In genomic region chr6:30200551-30201281, GRCh38 we compare ENCODE assay signal across 10 cellular contexts.
A peak's percentile ranks its signal among the peaks of the same experiment; 100 is the strongest.
DNase-seq lines count a peak whose midpoint lies in the region; ATAC-seq and TF ChIP-seq lines count a peak whose summit lies in the region.
"Had no signal": no experiment of that assay in that cellular context is flagged by ENCODE, and none has a peak within 500 bp of the region (broad histone marks: within the 10 kb centered on the region; RNA-seq: fewer than 3 reads in every experiment).

No MANE protein-coding gene starts in this region.

- peaks cover 35% of the 10 kb centered on the region for H3K4me1 Mint-ChIP-seq in T-helper 1 cell treated with Interleukin-12 subunit alpha and Interleukin-12 subunit beta and Interleukin-4 antibody, amounts not matched to agents 30 μg/mL and 1 μg/mL, for 36 hours (ENCODE audit: low read depth)

- ATAC-seq in HG02885 (IDR thresholded peaks at IDR 0.05; ENCODE audit: poor library complexity, unreplicated experiment) (peak; percentile 68), GM21737 (IDR thresholded peaks at IDR 0.05; ENCODE audit: unreplicated experiment) (no peak), GM21528 (IDR thresholded peaks at IDR 0.05; ENCODE audit: low FRiP score, unreplicated experiment) (no peak)

- H3K9me3 Mint-ChIP-seq in T-helper 1 cell treated with Interleukin-12 subunit alpha and Interleukin-12 subunit beta and Interleukin-4 antibody, amounts not matched to agents 30 μg/mL and 1 μg/mL, for 36 hours, result no peaks in the 10 kb centered on the region

- peaks cover 33 to 36% of the 10 kb centered on the region in 2 experiments for H3K4me1 ChIP-seq in neutrophil (ENCODE audit: control insufficient read depth in 1 of 2, insufficient read depth in 1 of 2, low read depth in 1 of 2, low read length in 1 of 2)

- peak overlapping the region; percentile 78 for H3K27ac ChIP-seq in neutrophil
- H3K27ac ChIP-seq: 22Rv1 had no signal

- H3K36me3 ChIP-seq in neutrophil, result peaks cover 36% of the 10 kb centered on the region

- peak overlapping the region in 1 of 2 experiments; percentile 17 for H3K4me3 ChIP-seq in neutrophil (ENCODE audit: low read depth in 1 of 2, low read length in 1 of 2)

- H3K27me3 ChIP-seq in neutrophil, result no peaks in the 10 kb centered on the region

- DNase-seq in T-helper 1 cell (no peak), SIG-M5 treated with dmso at 0.1 percent for 504 hours (lab: John Stamatoyannopoulos, UW; ENCODE audit: unreplicated experiment) (peak; percentile 88), middle frontal gyrus (ENCODE audit: extremely low spot score, low spot score) (no peak)
- DNase-seq: NCI-H2171 treated with DMSO at 0.1 percent for 48 hours had no signal

- no peaks in the 10 kb centered on the region for H3K27me3 Mint-ChIP-seq in T-helper 1 cell treated with Interleukin-12 subunit alpha and Interleukin-12 subunit beta and Interleukin-4 antibody, amounts not matched to agents 30 μg/mL and 1 μg/mL, for 36 hours (ENCODE audit: low read depth)

- no peaks in the 10 kb centered on the region for H3K9me3 ChIP-seq in neutrophil

- peaks cover 28% of the 10 kb centered on the region for H3K36me3 Mint-ChIP-seq in T-helper 1 cell treated with Interleukin-12 subunit alpha and Interleukin-12 subunit beta and Interleukin-4 antibody, amounts not matched to agents 30 μg/mL and 1 μg/mL, for 36 hours (ENCODE audit: low read depth)

- no peak for TF ChIP-seq CTCF in neutrophil (IDR thresholded peaks at IDR 0.05)

- H3K27ac Mint-ChIP-seq in T-helper 1 cell treated with Interleukin-12 subunit alpha and Interleukin-12 subunit beta and Interleukin-4 antibody, amounts not matched to agents 30 μg/mL and 1 μg/mL, for 36 hours, result peak overlapping the region; percentile 11

- no peak overlapping the region for H3K4me3 Mint-ChIP-seq in T-helper 1 cell treated with Interleukin-12 subunit alpha and Interleukin-12 subunit beta and Interleukin-4 antibody, amounts not matched to agents 30 μg/mL and 1 μg/mL, for 36 hours
